18 cellular contexts compared by ENCODE assay signal in genomic region chr1:94323311-94324167, GRCh38.
A peak's percentile ranks its signal among the peaks of the same experiment; 100 is the strongest.
DNase-seq lines count a peak whose midpoint lies in the region; ATAC-seq and TF ChIP-seq lines count a peak whose summit lies in the region.
"Had no signal": no experiment of that assay in that cellular context is flagged by ENCODE, and none has a peak within 500 bp of the region (broad histone marks: within the 10 kb centered on the region; RNA-seq: fewer than 3 reads in every experiment).

No MANE protein-coding gene starts in this region.

- H3K36me3 Mint-ChIP-seq in Caco-2 (ENCODE audit: insufficient read depth, unreplicated experiment): no peaks in the 10 kb centered on the region

- peaks cover 53% of the 10 kb centered on the region for H3K4me1 Mint-ChIP-seq in Caco-2 (ENCODE audit: low read depth, unreplicated experiment)

- H3K9me3 ChIP-seq in Caco-2 (no peaks in the 10 kb centered on the region), PC-9 (ENCODE audit: insufficient read depth, low read depth) (no peaks in the 10 kb centered on the region), gastrocnemius medialis (no peaks in the 10 kb centered on the region)

- in situ Hi-C loops in gastrocnemius medialis (cut with MboI; ENCODE audit: low sequenced_read_pairs in 4 of 4): loop anchor here in 1 of 4 donors (10.0 kb wide), 1 partner anchor 69 kb away; no protein-coding TSS in a partner anchor

- no peak for TF ChIP-seq CTCF in Caco-2 (IDR thresholded peaks at IDR 0.05; ENCODE audit: insufficient read depth in 1 of 2, low read depth in 1 of 2, low read length in 1 of 2, severe bottlenecking in 1 of 2, unreplicated experiment in 1 of 2)
- TF ChIP-seq CTCF in PC-9 (conservative IDR thresholded peaks at IDR 0.05): no peak
- TF ChIP-seq CTCF in foreskin keratinocyte (conservative IDR thresholded peaks at IDR 0.05): no peak
- TF ChIP-seq CTCF in gastrocnemius medialis (IDR thresholded peaks at IDR 0.05 in 4 of 5, conservative IDR thresholded peaks at IDR 0.05 in 1 of 5): no peak
- TF ChIP-seq CTCF in GM10266 (IDR thresholded peaks at IDR 0.05; ENCODE audit: control insufficient read depth, insufficient read depth, low read depth, missing control alignments): no peak

- H3K4me1 ChIP-seq in Caco-2: peaks cover 86% of the 10 kb centered on the region
- peaks cover 86% of the 10 kb centered on the region for H3K4me1 ChIP-seq in PC-9 (replicated peaks; ENCODE audit: insufficient read depth)
- H3K4me1 ChIP-seq in foreskin keratinocyte: peaks cover 66% of the 10 kb centered on the region
- peaks cover 29 to 43% of the 10 kb centered on the region in 2 donors for H3K4me1 ChIP-seq in gastrocnemius medialis

- no peaks in the 10 kb centered on the region for H3K9me2 ChIP-seq in PC-9 (ENCODE audit: insufficient read depth)

- peak overlapping the region; percentile 97 for H3K27ac ChIP-seq in PC-9
- H3K27ac ChIP-seq in foreskin keratinocyte: peak overlapping the region; percentile 79
- peak overlapping the region; percentile 40 to 66 (median 60) for H3K27ac ChIP-seq in gastrocnemius medialis

- TF ChIP-seq POLR2A in gastrocnemius medialis (IDR thresholded peaks at IDR 0.05): no peak

- POLR2A ChIA-PET in Caco-2 (lab: Charles Lee): no interaction called here
- POLR2A ChIA-PET in PC-9 (lab: Charles Lee; ENCODE audit: unreplicated experiment): no interaction called here

- BruUV-seq in Caco-2 (replicated peaks; lab: Mats Ljungman, UMichigan) (no TSS peak), PC-9 (replicated peaks; lab: Mats Ljungman, UMichigan) (TSS peak; percentile 95)

- no peak for DNase-seq in Caco-2
- no peak for DNase-seq in PC-9
- peak; percentile 60 to 79 for DNase-seq in foreskin keratinocyte
- no peak for DNase-seq in gastrocnemius medialis
- DNase-seq in GM10266 (ENCODE audit: extremely low spot score): no peak
- no peak for DNase-seq in NCI-H2081 treated with DMSO at 0.1 percent for 48 hours (lab: John Stamatoyannopoulos, UW)
- no peak for DNase-seq in HuH-7 (ENCODE audit: low spot score)
- DNase-seq: activated CD4-positive, alpha-beta T cell treated with anti-CD3 and anti-CD28 coated beads for 36 hours; activated naive CD4-positive, alpha-beta T cell treated with Interleukin-2 at 50 U/mL for 16 hours; GF-D8; GOT3; Kasumi-1; NCI-H1436; SHP77 treated with DMSO at 0.1 percent for 48 hours; T-helper 9 cell had no signal

- H3K27ac Mint-ChIP-seq in Caco-2 (ENCODE audit: unreplicated experiment): peak overlapping the region; percentile 75
- H3K27ac Mint-ChIP-seq: activated CD4-positive, alpha-beta T cell treated with anti-CD3 and anti-CD28 coated beads for 36 hours; progenitor cell of endocrine pancreas had no signal

- intact Hi-C loops in Caco-2 (cut with micrococcal nuclease; ENCODE audit: unreplicated experiment) (no loop called here), PC-9 (cut with micrococcal nuclease; ENCODE audit: unreplicated experiment) (loop anchor here (1.0 kb wide), 1 partner anchor 76 kb away; no protein-coding TSS in a partner anchor), gastrocnemius medialis (cut with DNase I; ENCODE audit: low total_unique reads) (loop anchor here (10.0 kb wide), 1 partner anchor 129 kb away; no protein-coding TSS in a partner anchor)

- H3K27me3 Mint-ChIP-seq in Caco-2 (ENCODE audit: insufficient read depth, unreplicated experiment): no peaks in the 10 kb centered on the region
- H3K27me3 Mint-ChIP-seq: progenitor cell of endocrine pancreas had no signal

- H3K79me2 ChIP-seq in PC-9 (ENCODE audit: low read depth): peaks cover 37% of the 10 kb centered on the region

- H2AFZ ChIP-seq in PC-9: 0 out of 2 replicates have a peak overlapping the region, but pooled peaks have one; percentile 8

- no peaks in the 10 kb centered on the region for H4K20me1 ChIP-seq in PC-9 (ENCODE audit: insufficient read depth)

- H3K9me3 Mint-ChIP-seq in Caco-2 (ENCODE audit: unreplicated experiment): no peaks in the 10 kb centered on the region

- H3K36me3 ChIP-seq in Caco-2 (ENCODE audit: control insufficient read depth, insufficient read depth, low read length) (no peaks in the 10 kb centered on the region), PC-9 (ENCODE audit: low read depth) (no peaks in the 10 kb centered on the region), gastrocnemius medialis (no peaks in the 10 kb centered on the region)

- H3K4me3 Mint-ChIP-seq in Caco-2 (ENCODE audit: unreplicated experiment): no peak overlapping the region
- H3K4me3 Mint-ChIP-seq: activated CD4-positive, alpha-beta T cell treated with anti-CD3 and anti-CD28 coated beads for 36 hours had no signal

- H3F3A ChIP-seq in PC-9 (ENCODE audit: insufficient read depth, low read depth): peaks cover 75% of the 10 kb centered on the region

- CTCF ChIA-PET in Caco-2 (lab: Charles Lee) (no interaction called here), PC-9 (lab: Charles Lee) (no interaction called here)

- peak overlapping the region; percentile 69 for H3K4me2 ChIP-seq in PC-9

- ATAC-seq in foreskin keratinocyte: no peak
- ATAC-seq in gastrocnemius medialis: no peak
- no peak for ATAC-seq in GM18511 (IDR thresholded peaks at IDR 0.05; ENCODE audit: unreplicated experiment)
- ATAC-seq: activated CD4-positive, alpha-beta T cell treated with anti-CD3 and anti-CD28 coated beads for 36 hours had no signal

- H3K27me3 ChIP-seq in Caco-2 (replicated peaks; ENCODE audit: control insufficient read depth, insufficient read depth, low read length): no peaks in the 10 kb centered on the region
- H3K27me3 ChIP-seq in PC-9 (ENCODE audit: insufficient read depth, low read depth): no peaks in the 10 kb centered on the region
- H3K27me3 ChIP-seq in foreskin keratinocyte: no peaks in the 10 kb centered on the region
- H3K27me3 ChIP-seq in gastrocnemius medialis: no peaks in the 10 kb centered on the region

- no peak overlapping the region for H3K4me3 ChIP-seq in Caco-2 (ENCODE audit: low read depth, low read length)
- H3K4me3 ChIP-seq in PC-9: peak overlapping the region; percentile 39; the same call in 1 of the 2 replicates
- H3K4me3 ChIP-seq in gastrocnemius medialis: no peak overlapping the region
- H3K4me3 ChIP-seq: coronary artery had no signal

Comparison
In these comparisons a context has a peak if more than half of its experiments do, and no peak if none do; other contexts are left out.
1. DNase-seq: peak in foreskin keratinocyte (2 of 2); none in Caco-2 (0 of 2), PC-9 (0 of 2), gastrocnemius medialis (0 of 2), GM10266 (single experiment), NCI-H2081 treated with DMSO at 0.1 percent for 48 hours (single experiment) and HuH-7 (single experiment).
2. Peak in every context shown above with its lines, with median percentiles within 50 percentile points of each other: H3K27ac ChIP-seq.